Comparison of ENCODE assay signal across 14 cellular contexts in genomic region chr5:6522337-6522736, GRCh38.
A peak's percentile ranks its signal among the peaks of the same experiment; 100 is the strongest.
DNase-seq lines count a peak whose midpoint lies in the region; ATAC-seq lines count a peak whose summit lies in the region.
"Had no signal": no experiment of that assay in that cellular context is flagged by ENCODE, and none has a peak within 500 bp of the region (broad histone marks: within the 10 kb centered on the region; RNA-seq: fewer than 3 reads in every experiment).

No MANE protein-coding gene starts in this region.

- no peak overlapping the region for H3K27ac Mint-ChIP-seq in effector memory CD8-positive, alpha-beta T cell
- H3K27ac Mint-ChIP-seq: CD4-positive, alpha-beta T cell had no signal

- ATAC-seq in effector memory CD8-positive, alpha-beta T cell (replicated peaks), result no peak
- ATAC-seq: A549, GM12878 had no signal

- DNase-seq in DMS 273 (lab: John Stamatoyannopoulos, UW; ENCODE audit: unreplicated experiment), result peak; percentile 16
- no peak for DNase-seq in DMS 273 treated with DMSO at 0.1 percent for 48 hours (lab: John Stamatoyannopoulos, UW)
- peak; percentile 52 for DNase-seq in G401 (ENCODE audit: low spot score)
- peak; percentile 30 for DNase-seq in cerebellar cortex (ENCODE audit: low spot score)
- peak; percentile 40 for DNase-seq in islet precursor cell
- DNase-seq in NCI-H82 treated with DMSO at 0.1 percent for 48 hours (lab: John Stamatoyannopoulos, UW; ENCODE audit: unreplicated experiment), result no peak
- DNase-seq in effector memory CD8-positive, alpha-beta T cell, result no peak
- DNase-seq: AML-193; Caco-2; CD4-positive, alpha-beta T cell; DMS79 treated with DMSO at 0.1 percent for 48 hours; H9 had no signal

- peaks cover 23 to 82% of the 10 kb centered on the region in 2 donors for H3K27me3 Mint-ChIP-seq in effector memory CD8-positive, alpha-beta T cell

- no peaks in the 10 kb centered on the region for H3K9me3 Mint-ChIP-seq in effector memory CD8-positive, alpha-beta T cell
- H3K9me3 Mint-ChIP-seq: CD4-positive, alpha-beta T cell had no signal

- H3K36me3 Mint-ChIP-seq in effector memory CD8-positive, alpha-beta T cell (ENCODE audit: insufficient read depth), result no peaks in the 10 kb centered on the region

- in situ Hi-C loops in G401 (cut with HindIII; ENCODE audit: low sequenced_read_pairs), result no loop called here

- H3K4me3 Mint-ChIP-seq in effector memory CD8-positive, alpha-beta T cell, result no peak overlapping the region
- H3K4me3 Mint-ChIP-seq: CD4-positive, alpha-beta T cell; H9 had no signal

- H3K4me1 Mint-ChIP-seq in effector memory CD8-positive, alpha-beta T cell (ENCODE audit: low read depth in 2 of 2), result peaks cover 0 to 4% of the 10 kb centered on the region in 2 donors

Comparison
In these comparisons a context has a peak if more than half of its experiments do, and no peak if none do; other contexts are left out.
1. DNase-seq: peak in DMS 273 (single experiment), G401 (single experiment), cerebellar cortex (single experiment) and islet precursor cell (single experiment); none in DMS 273 treated with DMSO at 0.1 percent for 48 hours (single experiment), NCI-H82 treated with DMSO at 0.1 percent for 48 hours (single experiment) and effector memory CD8-positive, alpha-beta T cell (0 of 3).